12 cellular contexts compared by ENCODE assay signal in the genomic region with DNA sequence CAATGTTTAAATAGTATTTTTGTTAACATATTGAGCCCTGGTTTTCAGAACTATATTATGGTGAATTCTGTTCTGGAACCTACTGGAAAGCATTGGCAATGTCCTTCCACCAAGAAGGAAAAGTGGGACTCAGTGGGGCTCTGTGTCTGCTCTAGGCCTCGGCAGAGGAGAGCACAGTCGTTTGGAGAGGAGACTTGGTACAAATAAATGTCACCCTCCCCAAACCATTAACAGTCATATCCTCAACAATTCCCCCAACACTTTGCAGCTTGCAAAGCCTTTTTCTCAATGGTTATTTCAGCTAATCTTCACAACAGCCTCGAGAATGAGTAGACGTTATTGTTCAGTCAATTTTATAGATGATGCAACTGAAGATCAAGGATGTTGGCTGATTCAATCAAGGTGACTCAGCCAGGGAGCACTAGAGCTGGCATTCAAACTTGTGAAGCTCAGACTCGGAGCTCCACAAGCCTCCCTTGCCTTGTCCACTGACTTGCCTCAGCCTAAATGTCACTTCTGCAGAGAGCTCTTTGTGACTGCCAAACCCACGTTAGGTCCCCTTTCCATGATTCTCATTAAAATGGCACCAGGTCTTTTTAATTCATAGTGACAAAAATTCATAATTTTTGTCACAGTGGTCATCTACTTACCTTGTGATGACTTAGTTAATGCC.
A peak's percentile ranks its signal among the peaks of the same experiment; 100 is the strongest.
DNase-seq lines count a peak whose midpoint lies in the region; ATAC-seq and TF ChIP-seq lines count a peak whose summit lies in the region.
"Had no signal": no experiment of that assay in that cellular context is flagged by ENCODE, and none has a peak within 500 bp of the region (broad histone marks: within the 10 kb centered on the region; RNA-seq: fewer than 3 reads in every experiment).

No MANE protein-coding gene starts in this region.

- H3K9me3 ChIP-seq in OCI-LY7 (ENCODE audit: low read length) (no peaks in the 10 kb centered on the region), ascending aorta (no peaks in the 10 kb centered on the region)
- H3K9me3 ChIP-seq: BLaER1, lower lobe of right lung had no signal

- H3K27ac ChIP-seq in mesendoderm (ENCODE audit: low read depth, low read length) = no peak overlapping the region
- no peak overlapping the region for H3K27ac ChIP-seq in OCI-LY7 (ENCODE audit: low read depth, low read length, poor library complexity, severe bottlenecking)
- H3K27ac ChIP-seq in ascending aorta = no peak overlapping the region
- H3K27ac ChIP-seq: BLaER1, lower lobe of right lung had no signal

- no peak overlapping the region for H4K5ac ChIP-seq in mesendoderm (ENCODE audit: low read length)

- no peak for DNase-seq in activated CD4-positive, CD25-positive, alpha-beta regulatory T cell (lab: John Stamatoyannopoulos, UW)
- DNase-seq in M059J (ENCODE audit: low read depth) = peak; percentile 88
- DNase-seq in astrocyte of the hippocampus (ENCODE audit: low read depth, low spot score) = peak; percentile 61
- peak; percentile 25 for DNase-seq in mesendoderm
- DNase-seq in OCI-LY7 (ENCODE audit: low spot score) = no peak
- DNase-seq in ascending aorta (ENCODE audit: low spot score in 2 of 2) = no peak
- DNase-seq: activated CD8-positive, alpha-beta memory T cell treated with anti-CD3 and anti-CD28 coated beads, Interleukin-2, amount 50 U/mL, for 48 hours; lower lobe of right lung; NCI-H1436 treated with DMSO at 0.1 percent for 48 hours had no signal

- H2AFZ ChIP-seq in OCI-LY7 (ENCODE audit: low read length) = no peak overlapping the region

- no peak overlapping the region for H3K23ac ChIP-seq in mesendoderm (ENCODE audit: low read length)

- no peak overlapping the region for H3K4me2 ChIP-seq in mesendoderm (ENCODE audit: low read length)
- H3K4me2 ChIP-seq in OCI-LY7 (ENCODE audit: low read length) = no peak overlapping the region
- H3K4me2 ChIP-seq: BLaER1 had no signal

- H4K20me1 ChIP-seq in OCI-LY7 (ENCODE audit: insufficient read depth, low read length) = no peaks in the 10 kb centered on the region
- H4K20me1 ChIP-seq: BLaER1 had no signal

- BruUV-seq in OCI-LY7 (replicated peaks; lab: Mats Ljungman, UMichigan) = no TSS peak

- no peaks in the 10 kb centered on the region for H3K27me3 ChIP-seq in mesendoderm (ENCODE audit: insufficient read depth, low read length, poor library complexity)
- no peaks in the 10 kb centered on the region for H3K27me3 ChIP-seq in ascending aorta
- H3K27me3 ChIP-seq: BLaER1 had no signal

- H3K9ac ChIP-seq in mesendoderm (ENCODE audit: low read length) = no peak overlapping the region
- H3K9ac ChIP-seq: BLaER1 had no signal

- H3K36me3 ChIP-seq in mesendoderm (ENCODE audit: control insufficient read depth, insufficient read depth, low read length) (no peaks in the 10 kb centered on the region), OCI-LY7 (ENCODE audit: insufficient read depth, low read length) (no peaks in the 10 kb centered on the region), ascending aorta (no peaks in the 10 kb centered on the region)
- H3K36me3 ChIP-seq: BLaER1, lower lobe of right lung had no signal

- no peaks in the 10 kb centered on the region for H3K9me2 ChIP-seq in OCI-LY7 (ENCODE audit: insufficient read depth, low read length)

- no peak overlapping the region for H2BK5ac ChIP-seq in mesendoderm (ENCODE audit: low read length)

- H3K4ac ChIP-seq in mesendoderm (ENCODE audit: low read depth, low read length) = no peak overlapping the region

- H3K4me1 ChIP-seq in mesendoderm (ENCODE audit: control insufficient read depth, low read depth, low read length) (peaks cover 4% of the 10 kb centered on the region), OCI-LY7 (ENCODE audit: insufficient read depth, low read length, poor library complexity, severe bottlenecking) (no peaks in the 10 kb centered on the region), ascending aorta (no peaks in the 10 kb centered on the region)
- H3K4me1 ChIP-seq: lower lobe of right lung had no signal

- CTCF ChIA-PET in OCI-LY7 (lab: Charles Lee; ENCODE audit: unreplicated experiment) = no interaction called here

- POLR2A ChIA-PET in OCI-LY7 (lab: Charles Lee) = no interaction called here

- H2AK5ac ChIP-seq in mesendoderm (ENCODE audit: low read length) = no peak overlapping the region

- H3K79me2 ChIP-seq in mesendoderm (ENCODE audit: control insufficient read depth, insufficient read depth, low read length) (no peaks in the 10 kb centered on the region), OCI-LY7 (ENCODE audit: insufficient read depth, low read depth, low read length) (no peaks in the 10 kb centered on the region)

- H3K4me3 ChIP-seq in mesendoderm (ENCODE audit: low read length) = no peak overlapping the region
- no peak overlapping the region for H3K4me3 ChIP-seq in OCI-LY7 (ENCODE audit: low read depth, low read length, poor library complexity, severe bottlenecking)
- H3K4me3 ChIP-seq in ascending aorta = no peak overlapping the region
- H3K4me3 ChIP-seq: BLaER1, lower lobe of right lung had no signal

- peak; percentile 77 to 89 for ATAC-seq in activated CD4-positive, CD25-positive, alpha-beta regulatory T cell treated with anti-CD3 and anti-CD28 coated beads, Interleukin-2, amount 50 U/mL, for 24 hours
- no peak for ATAC-seq in GM21786 (IDR thresholded peaks at IDR 0.05; ENCODE audit: unreplicated experiment)
- ATAC-seq: lower lobe of right lung had no signal

- intact Hi-C loops in OCI-LY7 (cut with micrococcal nuclease; ENCODE audit: unreplicated experiment) = no loop called here
- intact Hi-C loops in ascending aorta (cut with DNase I) = no loop called here

- no peak overlapping the region for H3K18ac ChIP-seq in mesendoderm (ENCODE audit: low read length)

- no peak overlapping the region for H2BK120ac ChIP-seq in mesendoderm (ENCODE audit: low read depth, low read length)

- no peak overlapping the region for H2BK15ac ChIP-seq in mesendoderm (replicated peaks; ENCODE audit: low read depth)

- TF ChIP-seq CTCF in OCI-LY7 (conservative IDR thresholded peaks at IDR 0.05; ENCODE audit: low read length) (no peak), ascending aorta (IDR thresholded peaks at IDR 0.05) (no peak)

- H4K8ac ChIP-seq in mesendoderm (ENCODE audit: low read depth, low read length) = no peak overlapping the region

- no CpG with 5 or more reads among the region's 6 CpGs for WGBS in mesendoderm (ENCODE audit: extremely low coverage, insufficient coverage, low lambda C conversion rate)

- no peaks in the 10 kb centered on the region for H3K79me1 ChIP-seq in mesendoderm (ENCODE audit: low read length)

- H3K56ac ChIP-seq in mesendoderm (ENCODE audit: low read length) = no peak overlapping the region

Comparison
In these comparisons a context has a peak if more than half of its experiments do, and no peak if none do; other contexts are left out.
1. DNase-seq: peak in M059J (single experiment), astrocyte of the hippocampus (single experiment) and mesendoderm (single experiment); none in activated CD4-positive, CD25-positive, alpha-beta regulatory T cell (0 of 4), OCI-LY7 (single experiment) and ascending aorta (0 of 2).